In genomic region chr6:605895-606294, GRCh38 we compare ENCODE assay signal across 5 cellular contexts. TPM values are rescaled to one million over a fixed set of nuclear protein-coding genes. Genes with fewer than 3 reads are reported as not detected.
"Had no signal": no experiment of that assay in that cellular context is flagged by ENCODE, and none has a peak within 500 bp of the region (broad histone marks: within the 10 kb centered on the region; RNA-seq: fewer than 3 reads in every experiment).

No MANE protein-coding gene starts in this region.

RNA-seq across cellular contexts. Expression of gene HUS1B, which starts 51.0 kb away (rescaled TPM):
- total RNA-seq: kidney epithelial cell, left cardiac atrium, left ventricle myocardium inferior, left ventricle myocardium superior, myocyte had no signal
